ENCODE assay signal across 8 cellular contexts in genomic region chr7:14407246-14408015, GRCh38.
"Had no signal": no experiment of that assay in that cellular context is flagged by ENCODE, and none has a peak within 500 bp of the region (broad histone marks: within the 10 kb centered on the region; RNA-seq: fewer than 3 reads in every experiment).

No MANE protein-coding gene starts in this region.

- DNase-seq: GM23248, GOT3, H9, HCEC 1CT, IMR-90, KG1 had no signal

- H3K9me3 Mint-ChIP-seq: H9 had no signal

- H3K9ac ChIP-seq: GM23248 had no signal

- H3K4me3 Mint-ChIP-seq: H9 had no signal

- FAIRE-seq: HTR-8/SVneo, K562 had no signal

- H3K4me3 ChIP-seq: GM23248, K562 had no signal

- ATAC-seq: K562 had no signal

- H3K27ac ChIP-seq: GM23248 had no signal

- H2AFZ ChIP-seq: GM23248 had no signal

- H3K27ac Mint-ChIP-seq: H9 had no signal
